ENCODE assay signal across 17 cellular contexts in the genomic region with DNA sequence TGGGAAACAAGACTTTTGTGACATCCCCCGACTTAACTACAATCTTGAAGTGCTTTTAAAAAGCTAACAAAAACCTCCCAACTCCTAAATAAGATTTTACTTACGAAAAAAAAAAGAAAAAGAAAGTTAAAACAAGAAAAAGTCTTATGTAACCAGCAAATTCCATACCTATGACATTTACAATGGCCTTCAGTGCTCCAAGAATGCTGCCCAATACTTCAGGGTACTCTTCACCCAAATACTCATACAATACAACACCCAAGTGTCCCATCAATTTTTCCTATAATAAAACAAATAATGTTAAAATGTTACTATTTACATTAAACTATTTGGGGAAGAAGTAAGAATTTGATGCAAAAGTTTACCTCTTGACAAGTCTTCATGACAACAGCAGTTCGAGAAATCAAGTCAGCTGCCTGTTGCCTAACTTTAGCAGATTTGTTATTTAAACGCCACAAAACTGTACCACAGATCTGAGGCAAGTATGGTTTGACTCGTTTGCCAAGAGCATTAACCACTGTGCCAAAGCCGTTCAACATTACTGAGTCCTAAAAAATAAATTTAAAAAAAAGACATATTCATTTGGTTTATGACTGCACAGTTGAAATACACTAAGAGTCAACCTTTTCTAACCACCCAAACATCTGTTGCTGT. TPM values are rescaled to one million over a fixed set of nuclear protein-coding genes. Genes with fewer than 3 reads are reported as not detected.
A peak's percentile ranks its signal among the peaks of the same experiment; 100 is the strongest.
DNase-seq lines count a peak whose midpoint lies in the region; ATAC-seq and TF ChIP-seq lines count a peak whose summit lies in the region.
"Had no signal": no experiment of that assay in that cellular context is flagged by ENCODE, and none has a peak within 500 bp of the region (broad histone marks: within the 10 kb centered on the region; RNA-seq: fewer than 3 reads in every experiment).

No MANE protein-coding gene starts in this region.

- peaks cover 96 to 97% of the 10 kb centered on the region in 2 experiments for H3K36me3 ChIP-seq in SK-N-SH (replicated peaks in 1 of 2; ENCODE audit: control insufficient read depth in 1 of 2, insufficient read depth in 2 of 2, low read length in 1 of 2)

- no peaks in the 10 kb centered on the region for H3K27me3 ChIP-seq in SK-N-SH (ENCODE audit: insufficient read depth)

- no peak for TF ChIP-seq RAD21 in SK-N-SH (IDR thresholded peaks at IDR 0.05; ENCODE audit: low read length)

- TF ChIP-seq CTCF in SK-N-SH (IDR thresholded peaks at IDR 0.05): no peak

- intact Hi-C loops in posterior cingulate gyrus (cut with DNase I): no loop called here

- H3F3A ChIP-seq in SK-N-SH (replicated peaks; ENCODE audit: insufficient read depth): peaks cover 34% of the 10 kb centered on the region

- H2AFZ ChIP-seq in SK-N-SH (ENCODE audit: low read depth): no peak overlapping the region

- no peak overlapping the region for H3K9ac ChIP-seq in SK-N-SH
- H3K9ac ChIP-seq: KMS-11 had no signal

- H3K27ac ChIP-seq in SK-N-SH (ENCODE audit: low read depth in 2 of 2, low read length in 1 of 2): peak overlapping the region; percentile 10 to 22; a peak in 2 of 4 replicates
- H3K27ac ChIP-seq: 22Rv1, HL-60, KMS-11 had no signal

- no peak overlapping the region for H3K4me2 ChIP-seq in SK-N-SH
- H3K4me2 ChIP-seq: KMS-11 had no signal

- H3K9me3 ChIP-seq in SK-N-SH: no peaks in the 10 kb centered on the region

- ATAC-seq in SK-N-SH treated with all-trans-retinoic acid at 6 μM for 48 hours: no peak

- TF ChIP-seq EP300 in SK-N-SH (IDR thresholded peaks at IDR 0.05; ENCODE audit: borderline replicate concordance in 1 of 2, low read depth in 1 of 2, low read length in 1 of 2): no peak

- no peaks in the 10 kb centered on the region; a peak in 1 of 4 replicates for H3K4me1 ChIP-seq in SK-N-SH (ENCODE audit: control insufficient read depth in 1 of 2, insufficient read depth in 2 of 2, low read depth in 1 of 2, low read length in 1 of 2)

- WGBS in SK-N-SH (ENCODE audit: low lambda C conversion rate): 91% methylated on average over 6 of the region's 6 CpGs

- POLR2A ChIA-PET in SK-N-SH (lab: Yijun Ruan, JAX): no interaction called here

- CTCF ChIA-PET in SK-N-SH (lab: Yijun Ruan, JAX): no interaction called here

- no peak overlapping the region for H3K4me3 ChIP-seq in SK-N-SH (ENCODE audit: low read depth in 2 of 2, low read length in 1 of 2)

- no peaks in the 10 kb centered on the region for H4K20me1 ChIP-seq in SK-N-SH (ENCODE audit: insufficient read depth)

- no peaks in the 10 kb centered on the region for H3K9me2 ChIP-seq in SK-N-SH

- DNase-seq in SK-N-SH (no peak), ELR (ENCODE audit: low read depth) (peak; percentile 29), RKO (ENCODE audit: low spot score) (peak; percentile 16), fibroblast of peridontal ligament (ENCODE audit: extremely low read depth) (peak; percentile 57), posterior cingulate gyrus (no peak), DMS114 treated with DMSO at 0.1 percent for 48 hours (lab: John Stamatoyannopoulos, UW; ENCODE audit: unreplicated experiment) (no peak), hypothalamus (lab: John Stamatoyannopoulos, UW) (no peak)
- DNase-seq: C1 segment of cervical spinal cord, NCI-H1092 treated with DMSO at 0.1 percent for 48 hours, NCI-H1694, NCI-H446, NCI-H748 treated with DMSO at 0.1 percent for 48 hours, SHP77 treated with DMSO at 0.1 percent for 48 hours had no signal

- peaks cover 21% of the 10 kb centered on the region for H3K79me2 ChIP-seq in SK-N-SH (ENCODE audit: insufficient read depth)

TF ChIP-seq in SK-N-SH, 30 proteins besides CTCF, POLR2A, EP300 and RAD21:
- TF ChIP-seq, protein P1, sequence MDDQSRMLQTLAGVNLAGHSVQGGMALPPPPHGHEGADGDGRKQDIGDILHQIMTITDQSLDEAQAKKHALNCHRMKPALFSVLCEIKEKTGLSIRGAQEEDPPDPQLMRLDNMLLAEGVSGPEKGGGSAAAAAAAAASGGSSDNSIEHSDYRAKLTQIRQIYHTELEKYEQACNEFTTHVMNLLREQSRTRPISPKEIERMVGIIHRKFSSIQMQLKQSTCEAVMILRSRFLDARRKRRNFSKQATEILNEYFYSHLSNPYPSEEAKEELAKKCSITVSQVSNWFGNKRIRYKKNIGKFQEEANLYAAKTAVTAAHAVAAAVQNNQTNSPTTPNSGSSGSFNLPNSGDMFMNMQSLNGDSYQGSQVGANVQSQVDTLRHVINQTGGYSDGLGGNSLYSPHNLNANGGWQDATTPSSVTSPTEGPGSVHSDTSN (IDR thresholded peaks at IDR 0.05): no peak

TF ChIP-seq in SK-N-SH treated with all-trans-retinoic acid at 6 μM for 48 hours, 23 proteins besides CTCF, POLR2A, EP300 and RAD21:
- TF ChIP-seq ISL1 (CRISPR knock-in tag; IDR thresholded peaks at IDR 0.05) (no peak), ZNF70 (CRISPR knock-in tag; IDR thresholded peaks at IDR 0.05) (no peak), ZFP3 (CRISPR knock-in tag; IDR thresholded peaks at IDR 0.05) (no peak), ARNTL (CRISPR knock-in tag; IDR thresholded peaks at IDR 0.05; ENCODE audit: borderline replicate concordance, low read depth) (no peak), PPARA (CRISPR knock-in tag; IDR thresholded peaks at IDR 0.05; ENCODE audit: borderline replicate concordance) (no peak), TCF4 (CRISPR knock-in tag; IDR thresholded peaks at IDR 0.05; ENCODE audit: borderline replicate concordance) (no peak), RARB (CRISPR knock-in tag; IDR thresholded peaks at IDR 0.05) (no peak), ZNF8 (CRISPR knock-in tag; IDR thresholded peaks at IDR 0.05) (no peak), SNAI2 (CRISPR knock-in tag; IDR thresholded peaks at IDR 0.05) (no peak), OSR1 (CRISPR knock-in tag; IDR thresholded peaks at IDR 0.05) (no peak), GLIS3 (CRISPR knock-in tag; IDR thresholded peaks at IDR 0.05) (no peak), ZC3H10 (CRISPR knock-in tag; IDR thresholded peaks at IDR 0.05) (no peak), CSDC2 (CRISPR knock-in tag; IDR thresholded peaks at IDR 0.05) (no peak)
- TF ChIP-seq, protein P2, sequence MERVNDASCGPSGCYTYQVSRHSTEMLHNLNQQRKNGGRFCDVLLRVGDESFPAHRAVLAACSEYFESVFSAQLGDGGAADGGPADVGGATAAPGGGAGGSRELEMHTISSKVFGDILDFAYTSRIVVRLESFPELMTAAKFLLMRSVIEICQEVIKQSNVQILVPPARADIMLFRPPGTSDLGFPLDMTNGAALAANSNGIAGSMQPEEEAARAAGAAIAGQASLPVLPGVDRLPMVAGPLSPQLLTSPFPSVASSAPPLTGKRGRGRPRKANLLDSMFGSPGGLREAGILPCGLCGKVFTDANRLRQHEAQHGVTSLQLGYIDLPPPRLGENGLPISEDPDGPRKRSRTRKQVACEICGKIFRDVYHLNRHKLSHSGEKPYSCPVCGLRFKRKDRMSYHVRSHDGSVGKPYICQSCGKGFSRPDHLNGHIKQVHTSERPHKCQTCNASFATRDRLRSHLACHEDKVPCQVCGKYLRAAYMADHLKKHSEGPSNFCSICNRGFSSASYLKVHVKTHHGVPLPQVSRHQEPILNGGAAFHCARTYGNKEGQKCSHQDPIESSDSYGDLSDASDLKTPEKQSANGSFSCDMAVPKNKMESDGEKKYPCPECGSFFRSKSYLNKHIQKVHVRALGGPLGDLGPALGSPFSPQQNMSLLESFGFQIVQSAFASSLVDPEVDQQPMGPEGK (CRISPR knock-in tag; IDR thresholded peaks at IDR 0.05; ENCODE audit: borderline replicate concordance): no peak
- TF ChIP-seq, protein P3, sequence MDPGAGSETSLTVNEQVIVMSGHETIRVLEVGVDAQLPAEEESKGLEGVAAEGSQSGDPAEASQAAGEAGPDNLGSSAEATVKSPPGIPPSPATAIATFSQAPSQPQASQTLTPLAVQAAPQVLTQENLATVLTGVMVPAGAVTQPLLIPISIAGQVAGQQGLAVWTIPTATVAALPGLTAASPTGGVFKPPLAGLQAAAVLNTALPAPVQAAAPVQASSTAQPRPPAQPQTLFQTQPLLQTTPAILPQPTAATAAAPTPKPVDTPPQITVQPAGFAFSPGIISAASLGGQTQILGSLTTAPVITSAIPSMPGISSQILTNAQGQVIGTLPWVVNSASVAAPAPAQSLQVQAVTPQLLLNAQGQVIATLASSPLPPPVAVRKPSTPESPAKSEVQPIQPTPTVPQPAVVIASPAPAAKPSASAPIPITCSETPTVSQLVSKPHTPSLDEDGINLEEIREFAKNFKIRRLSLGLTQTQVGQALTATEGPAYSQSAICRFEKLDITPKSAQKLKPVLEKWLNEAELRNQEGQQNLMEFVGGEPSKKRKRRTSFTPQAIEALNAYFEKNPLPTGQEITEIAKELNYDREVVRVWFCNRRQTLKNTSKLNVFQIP (CRISPR knock-in tag; IDR thresholded peaks at IDR 0.05; ENCODE audit: borderline replicate concordance, low read depth): no peak
- TF ChIP-seq, protein P4, sequence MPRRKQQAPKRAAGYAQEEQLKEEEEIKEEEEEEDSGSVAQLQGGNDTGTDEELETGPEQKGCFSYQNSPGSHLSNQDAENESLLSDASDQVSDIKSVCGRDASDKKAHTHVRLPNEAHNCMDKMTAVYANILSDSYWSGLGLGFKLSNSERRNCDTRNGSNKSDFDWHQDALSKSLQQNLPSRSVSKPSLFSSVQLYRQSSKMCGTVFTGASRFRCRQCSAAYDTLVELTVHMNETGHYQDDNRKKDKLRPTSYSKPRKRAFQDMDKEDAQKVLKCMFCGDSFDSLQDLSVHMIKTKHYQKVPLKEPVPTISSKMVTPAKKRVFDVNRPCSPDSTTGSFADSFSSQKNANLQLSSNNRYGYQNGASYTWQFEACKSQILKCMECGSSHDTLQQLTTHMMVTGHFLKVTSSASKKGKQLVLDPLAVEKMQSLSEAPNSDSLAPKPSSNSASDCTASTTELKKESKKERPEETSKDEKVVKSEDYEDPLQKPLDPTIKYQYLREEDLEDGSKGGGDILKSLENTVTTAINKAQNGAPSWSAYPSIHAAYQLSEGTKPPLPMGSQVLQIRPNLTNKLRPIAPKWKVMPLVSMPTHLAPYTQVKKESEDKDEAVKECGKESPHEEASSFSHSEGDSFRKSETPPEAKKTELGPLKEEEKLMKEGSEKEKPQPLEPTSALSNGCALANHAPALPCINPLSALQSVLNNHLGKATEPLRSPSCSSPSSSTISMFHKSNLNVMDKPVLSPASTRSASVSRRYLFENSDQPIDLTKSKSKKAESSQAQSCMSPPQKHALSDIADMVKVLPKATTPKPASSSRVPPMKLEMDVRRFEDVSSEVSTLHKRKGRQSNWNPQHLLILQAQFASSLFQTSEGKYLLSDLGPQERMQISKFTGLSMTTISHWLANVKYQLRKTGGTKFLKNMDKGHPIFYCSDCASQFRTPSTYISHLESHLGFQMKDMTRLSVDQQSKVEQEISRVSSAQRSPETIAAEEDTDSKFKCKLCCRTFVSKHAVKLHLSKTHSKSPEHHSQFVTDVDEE (CRISPR knock-in tag; IDR thresholded peaks at IDR 0.05): no peak

RNA-seq across cellular contexts. Expression of a gene that starts 34.8 kb away (rescaled TPM):
- 162 and 276 TPM in 2 replicates for polyA plus RNA-seq in SK-N-SH (2012; rRNA removed)
- polyA plus RNA-seq in SK-N-SH (2012; cell fraction: cytosol; rRNA removed): 126 and 144 TPM in 2 replicates
- polyA plus RNA-seq in SK-N-SH (2012; cell fraction: nucleus; rRNA removed): 576 and 1,267 TPM in 2 replicates

RNA-seq across cellular contexts. Expression of a gene that starts 53.3 kb away (rescaled TPM):
- 3.6 and 4.5 TPM in 2 replicates for polyA plus RNA-seq in SK-N-SH (2012; rRNA removed)
- 7.6 and 10.7 TPM in 2 replicates for polyA plus RNA-seq in SK-N-SH (2012; cell fraction: cytosol; rRNA removed)
- polyA plus RNA-seq in SK-N-SH (2012; cell fraction: nucleus; rRNA removed): 1.4 and 3.2 TPM in 2 replicates

Comparison
In these comparisons a context has a peak if more than half of its experiments do, and no peak if none do; other contexts are left out.
1. DNase-seq: peak in ELR (single experiment), RKO (single experiment) and fibroblast of peridontal ligament (single experiment); none in SK-N-SH (single experiment), posterior cingulate gyrus (0 of 10), DMS114 treated with DMSO at 0.1 percent for 48 hours (single experiment) and hypothalamus (0 of 51).